Comparison of ENCODE assay signal across 10 cellular contexts in genomic region chr3:111669926-111670630, GRCh38. TPM values are rescaled to one million over a fixed set of nuclear protein-coding genes. Genes with fewer than 3 reads are reported as not detected.
A peak's percentile ranks its signal among the peaks of the same experiment; 100 is the strongest.
DNase-seq lines count a peak whose midpoint lies in the region; ATAC-seq and TF ChIP-seq lines count a peak whose summit lies in the region.
"Had no signal": no experiment of that assay in that cellular context is flagged by ENCODE, and none has a peak within 500 bp of the region (broad histone marks: within the 10 kb centered on the region; RNA-seq: fewer than 3 reads in every experiment).

No MANE protein-coding gene starts in this region.

- H3K18ac ChIP-seq in trophoblast cell (ENCODE audit: low read length), result no peak overlapping the region

- H3K27me3 ChIP-seq in trophoblast cell (ENCODE audit: insufficient read depth, low read length), result no peaks in the 10 kb centered on the region
- H3K27me3 ChIP-seq in left ventricle myocardium inferior (ENCODE audit: low read depth), result no peaks in the 10 kb centered on the region

- no peak overlapping the region for H2AFZ ChIP-seq in trophoblast cell (ENCODE audit: insufficient read depth, low read length, poor library complexity)

- peaks cover 0 to 19% of the 10 kb centered on the region in 2 experiments for H3K4me1 ChIP-seq in trophoblast cell (ENCODE audit: control insufficient read depth in 1 of 2, insufficient read depth in 2 of 2, low read length in 2 of 2)
- H3K4me1 ChIP-seq in left ventricle myocardium inferior, result peaks cover 13% of the 10 kb centered on the region

- H3K9me3 ChIP-seq in T-helper 17 cell (ENCODE audit: control insufficient read depth, low read length, poor library complexity, severe bottlenecking) (no peaks in the 10 kb centered on the region), trophoblast cell (ENCODE audit: insufficient read depth, low read depth, low read length) (no peaks in the 10 kb centered on the region), left ventricle myocardium inferior (replicated peaks) (no peaks in the 10 kb centered on the region)

- ATAC-seq in T-helper 17 cell, result no peak

- no peak overlapping the region for H3K4ac ChIP-seq in trophoblast cell (ENCODE audit: low read depth, low read length)

- no peak overlapping the region for H2BK12ac ChIP-seq in trophoblast cell (ENCODE audit: low read length)

- H3K4me1 Mint-ChIP-seq in T-helper 17 cell, result peaks cover 51% of the 10 kb centered on the region
- H3K4me1 Mint-ChIP-seq in activated CD4-positive, alpha-beta T cell treated with anti-CD3 and anti-CD28 coated beads, Interleukin-2, amount 10 ng/mL, durations not matched to agents 7 days and 5 days, result peaks cover 83% of the 10 kb centered on the region

- no peak overlapping the region for H4K12ac ChIP-seq in trophoblast cell (ENCODE audit: low read depth, low read length)

- H3K27ac ChIP-seq in trophoblast cell (ENCODE audit: low read depth, low read length), result peak overlapping the region; percentile 56
- H3K27ac ChIP-seq in left ventricle myocardium inferior (replicated peaks), result no peak overlapping the region
- H3K27ac ChIP-seq: SK-N-MC had no signal

- peak overlapping the region; percentile 2 for H3K4me2 ChIP-seq in trophoblast cell (ENCODE audit: low read length)

- no peak overlapping the region for H3K4me3 Mint-ChIP-seq in T-helper 17 cell
- H3K4me3 Mint-ChIP-seq in activated CD4-positive, alpha-beta T cell treated with anti-CD3 and anti-CD28 coated beads, Interleukin-2, amount 10 ng/mL, durations not matched to agents 7 days and 5 days, result no peak overlapping the region

- no peaks in the 10 kb centered on the region for H3K27me3 Mint-ChIP-seq in T-helper 17 cell
- H3K27me3 Mint-ChIP-seq in activated CD4-positive, alpha-beta T cell treated with anti-CD3 and anti-CD28 coated beads, Interleukin-2, amount 10 ng/mL, durations not matched to agents 7 days and 5 days, result no peaks in the 10 kb centered on the region

- POLR2A ChIA-PET in activated CD4-positive, alpha-beta T cell treated with anti-CD3 and anti-CD28 coated beads, Interleukin-2, amount 10 ng/mL, durations not matched to agents 7 days and 5 days (lab: Charles Lee), result no interaction called here

- peaks cover 3% of the 10 kb centered on the region for H3K36me3 Mint-ChIP-seq in T-helper 17 cell (ENCODE audit: low read depth)
- peaks cover 41% of the 10 kb centered on the region for H3K36me3 Mint-ChIP-seq in activated CD4-positive, alpha-beta T cell treated with anti-CD3 and anti-CD28 coated beads, Interleukin-2, amount 10 ng/mL, durations not matched to agents 7 days and 5 days (ENCODE audit: low read depth)

- H2AK5ac ChIP-seq in trophoblast cell (ENCODE audit: low read length), result no peak overlapping the region

- peak; percentile 53 for DNase-seq in HCEC 1CT
- DNase-seq in T-helper 17 cell, result no peak
- peak; percentile 43 to 76 for DNase-seq in erythroblast (lab: John Stamatoyannopoulos, UW)
- DNase-seq in trophoblast cell, result peak; percentile 58 to 80
- no peak for DNase-seq in D341Med (ENCODE audit: low spot score)
- DNase-seq in left ventricle myocardium inferior, result no peak
- no peak for DNase-seq in activated CD4-positive, alpha-beta T cell treated with anti-CD3 and anti-CD28 coated beads, Interleukin-2, amount 10 ng/mL, durations not matched to agents 7 days and 5 days
- DNase-seq: activated gamma-delta T cell, NCI-H1436 treated with DMSO at 0.1 percent for 48 hours had no signal

- no peak for TF ChIP-seq CTCF in left ventricle myocardium inferior (IDR thresholded peaks at IDR 0.05; ENCODE audit: borderline replicate concordance)

- no peak overlapping the region for H3K14ac ChIP-seq in trophoblast cell (ENCODE audit: low read length)

- no peak overlapping the region for H3K9ac ChIP-seq in trophoblast cell (ENCODE audit: low read length)

- no peak overlapping the region for H2BK120ac ChIP-seq in trophoblast cell (ENCODE audit: insufficient read depth, low read length, poor library complexity)

- H3K9me3 Mint-ChIP-seq in activated CD4-positive, alpha-beta T cell treated with anti-CD3 and anti-CD28 coated beads, Interleukin-2, amount 10 ng/mL, durations not matched to agents 7 days and 5 days, result peaks cover 8% of the 10 kb centered on the region

- no peak for TF ChIP-seq POLR2A in erythroblast (IDR thresholded peaks at IDR 0.05; ENCODE audit: low read length)

- intact Hi-C loops in left ventricle myocardium inferior (cut with micrococcal nuclease), result no loop called here

- peak overlapping the region; percentile 73 for H3K27ac Mint-ChIP-seq in T-helper 17 cell
- H3K27ac Mint-ChIP-seq in activated CD4-positive, alpha-beta T cell treated with anti-CD3 and anti-CD28 coated beads, Interleukin-2, amount 10 ng/mL, durations not matched to agents 7 days and 5 days, result no peak overlapping the region

- H3K23ac ChIP-seq in trophoblast cell (ENCODE audit: low read length), result no peak overlapping the region

- peak overlapping the region; percentile 19 for H4K91ac ChIP-seq in trophoblast cell (ENCODE audit: low read depth, low read length)

- H4K8ac ChIP-seq in trophoblast cell (ENCODE audit: low read depth, low read length), result no peak overlapping the region

- CTCF ChIA-PET in activated CD4-positive, alpha-beta T cell treated with anti-CD3 and anti-CD28 coated beads, Interleukin-2, amount 10 ng/mL, durations not matched to agents 7 days and 5 days (lab: Charles Lee), result interaction anchor here (1.2 to 3.8 kb wide), 5 partner anchors 17 to 298 kb away, joined by 4 to 13 read pairs (median 7); no protein-coding TSS in a partner anchor

- H3K4me3 ChIP-seq in trophoblast cell (ENCODE audit: low read depth, low read length) (no peak overlapping the region), left ventricle myocardium inferior (no peak overlapping the region)
- H3K4me3 ChIP-seq: SK-N-MC had no signal

- peak overlapping the region; percentile 66 for H2BK5ac ChIP-seq in trophoblast cell (ENCODE audit: low read depth, low read length, poor library complexity)

- WGBS in trophoblast cell (ENCODE audit: extremely low coverage, insufficient coverage, insufficient read length), result no CpG with 5 or more reads among the region's 7 CpGs

- H3K36me3 ChIP-seq in trophoblast cell (ENCODE audit: control insufficient read depth in 1 of 2, insufficient read depth in 2 of 2, low read length in 2 of 2) (no peaks in the 10 kb centered on the region), left ventricle myocardium inferior (no peaks in the 10 kb centered on the region)

- H3K79me1 ChIP-seq in trophoblast cell (ENCODE audit: low read length), result peaks cover 6% of the 10 kb centered on the region

- no peaks in the 10 kb centered on the region for H3K79me2 ChIP-seq in trophoblast cell (ENCODE audit: control insufficient read depth, insufficient read depth, low read length, poor library complexity)

RNA-seq across cellular contexts. Expression of gene PLCXD2, which starts 4.4 kb away (rescaled TPM):
- total RNA-seq in T-helper 17 cell, result 10 to 100 TPM; 11.0 to 19.5 TPM
- polyA plus RNA-seq in trophoblast cell (2013), result 2.8 and 3.5 TPM in 2 replicates
- total RNA-seq in left ventricle myocardium inferior, result 0.77 TPM
- total RNA-seq in activated CD4-positive, alpha-beta T cell treated with anti-CD3 and anti-CD28 coated beads, Interleukin-2, amount 10 ng/mL, durations not matched to agents 7 days and 5 days, result 10 to 100 TPM; 11.6 to 12.6 TPM

Comparison
In these comparisons a context has a peak if more than half of its experiments do, and no peak if none do; other contexts are left out.
1. DNase-seq: peak in HCEC 1CT (single experiment), erythroblast (2 of 2) and trophoblast cell (2 of 2); none in T-helper 17 cell (0 of 3), D341Med (single experiment), left ventricle myocardium inferior (single experiment) and activated CD4-positive, alpha-beta T cell treated with anti-CD3 and anti-CD28 coated beads, Interleukin-2, amount 10 ng/mL, durations not matched to agents 7 days and 5 days (single experiment).